Comparison of ENCODE assay signal across 18 cellular contexts in genomic region chr17:4856271-4856936, GRCh38. TPM values are rescaled to one million over a fixed set of nuclear protein-coding genes. Genes with fewer than 3 reads are reported as not detected.
DNase-seq lines count a peak whose midpoint lies in the region; ATAC-seq and TF ChIP-seq lines count a peak whose summit lies in the region.
"Had no signal": no experiment of that assay in that cellular context is flagged by ENCODE, and none has a peak within 500 bp of the region (broad histone marks: within the 10 kb centered on the region; RNA-seq: fewer than 3 reads in every experiment).

No MANE protein-coding gene starts in this region.

- WGBS in trophoblast cell (ENCODE audit: extremely low coverage, insufficient coverage, insufficient read length): 96% methylated on average over 3 of the region's 17 CpGs
- WGBS in esophagus muscularis mucosa: 89% methylated on average over 17 of the region's 17 CpGs

- H3K36me3 Mint-ChIP-seq in GM23338 (ENCODE audit: low read depth): peaks cover 9% of the 10 kb centered on the region; the same call in 1 of the 3 replicates

- intact Hi-C loops in head of caudate nucleus (cut with DNase I) (no loop called here), esophagus muscularis mucosa (cut with DNase I) (no loop called here), vagina (cut with DNase I) (no loop called here)

- ATAC-seq in GM23338: no peak
- ATAC-seq: activated CD8-positive, alpha-beta T cell treated with anti-CD3 and anti-CD28 coated beads, Interleukin-2, amount 10 ng/mL, durations not matched to agents 7 days and 5 days; activated T-cell treated with anti-CD3 and anti-CD28 coated beads, Interleukin-2, amount 50 U/mL, for 72 hours; naive thymus-derived CD8-positive, alpha-beta T cell had no signal

- H2AFZ ChIP-seq in GM23338: no peak overlapping the region
- H2AFZ ChIP-seq in trophoblast cell (ENCODE audit: insufficient read depth, low read length, poor library complexity): peak overlapping the region; percentile 19

- H3F3A ChIP-seq in GM23338 (replicated peaks; ENCODE audit: low read depth): peaks cover 13% of the 10 kb centered on the region; the same call in 1 of the 2 replicates

- H3K9me3 Mint-ChIP-seq in GM23338: no peaks in the 10 kb centered on the region
- H3K9me3 Mint-ChIP-seq: activated B cell treated with CpG ODN at 0.5 μM for 24 hours; activated T-cell treated with anti-CD3 and anti-CD28 coated beads, Interleukin-2, amount 50 U/mL, for 72 hours had no signal

- peak overlapping the region; percentile 67 for H3K18ac ChIP-seq in trophoblast cell (ENCODE audit: low read length)

- no peak overlapping the region for H4K12ac ChIP-seq in trophoblast cell (ENCODE audit: low read depth, low read length)

- H3K27ac ChIP-seq in GM23338 (ENCODE audit: low read depth) (0 out of 2 replicates have a peak overlapping the region, but pooled peaks have one; percentile 55), trophoblast cell (ENCODE audit: low read depth, low read length) (peak overlapping the region; percentile 55), esophagus muscularis mucosa (replicated peaks in 1 of 4) (peak overlapping the region in 2 of 4 donors; percentile 3 to 22), vagina (no peak overlapping the region)

- H3K27me3 Mint-ChIP-seq in GM23338 (ENCODE audit: insufficient read depth, low read depth, poor library complexity): peaks cover 18% of the 10 kb centered on the region
- H3K27me3 Mint-ChIP-seq: activated B cell treated with CpG ODN at 0.5 μM for 24 hours; naive thymus-derived CD8-positive, alpha-beta T cell had no signal

- peaks cover 62% of the 10 kb centered on the region for H3K79me1 ChIP-seq in trophoblast cell (ENCODE audit: low read length)

- peak overlapping the region; percentile 69; the same call in 1 of the 2 replicates for H3K27ac Mint-ChIP-seq in GM23338
- H3K27ac Mint-ChIP-seq: activated B cell treated with CpG ODN at 0.5 μM for 24 hours; activated CD8-positive, alpha-beta T cell treated with anti-CD3 and anti-CD28 coated beads, Interleukin-2, amount 10 ng/mL, durations not matched to agents 7 days and 5 days; activated T-cell treated with anti-CD3 and anti-CD28 coated beads, Interleukin-2, amount 50 U/mL, for 72 hours had no signal

- H3K27me3 ChIP-seq in GM23338 (ENCODE audit: insufficient read depth) (no peaks in the 10 kb centered on the region), trophoblast cell (ENCODE audit: insufficient read depth, low read length) (no peaks in the 10 kb centered on the region), esophagus muscularis mucosa (no peaks in the 10 kb centered on the region), vagina (no peaks in the 10 kb centered on the region)

- H3K4me1 ChIP-seq in GM23338 (ENCODE audit: insufficient read depth): peaks cover 58% of the 10 kb centered on the region
- peaks cover 55 to 67% of the 10 kb centered on the region in 2 experiments for H3K4me1 ChIP-seq in trophoblast cell (ENCODE audit: control insufficient read depth in 1 of 2, insufficient read depth in 2 of 2, low read length in 2 of 2)
- peaks cover 40 to 57% (median 51%) of the 10 kb centered on the region in 4 donors for H3K4me1 ChIP-seq in esophagus muscularis mucosa
- peaks cover 74% of the 10 kb centered on the region for H3K4me1 ChIP-seq in vagina

- H3K36me3 ChIP-seq in GM23338 (ENCODE audit: insufficient read depth): no peaks in the 10 kb centered on the region
- H3K36me3 ChIP-seq in trophoblast cell (ENCODE audit: control insufficient read depth in 1 of 2, insufficient read depth in 2 of 2, low read length in 2 of 2): peaks cover 6 to 17% of the 10 kb centered on the region in 2 experiments
- peaks cover 0 to 21% (median 8%) of the 10 kb centered on the region in 4 donors for H3K36me3 ChIP-seq in esophagus muscularis mucosa
- peaks cover 0 to 1% of the 10 kb centered on the region in 2 donors for H3K36me3 ChIP-seq in vagina

- no peak for TF ChIP-seq EP300 in esophagus muscularis mucosa (IDR thresholded peaks at IDR 0.05)

- H4K8ac ChIP-seq in trophoblast cell (ENCODE audit: low read depth, low read length): peak overlapping the region; percentile 52

- peak overlapping the region; percentile 56 for H2BK120ac ChIP-seq in trophoblast cell (ENCODE audit: insufficient read depth, low read length, poor library complexity)

- DNase-seq in GM23338 (ENCODE audit: low spot score): no peak
- DNase-seq in amniotic epithelial cell (ENCODE audit: low read depth): peak; percentile 17
- DNase-seq in head of caudate nucleus: peak in 23 of 42 donors; percentile 33 to 70 (median 49)
- no peak for DNase-seq in trophoblast cell
- no peak for DNase-seq in NCI-H2196 (lab: John Stamatoyannopoulos, UW; ENCODE audit: unreplicated experiment)
- DNase-seq in T-helper 2 cell: no peak
- DNase-seq in esophagus muscularis mucosa (ENCODE audit: extremely low spot score): no peak
- DNase-seq in vagina (ENCODE audit: extremely low spot score in 2 of 2): no peak
- DNase-seq: activated B cell treated with CpG ODN at 0.5 μM for 24 hours; activated CD8-positive, alpha-beta T cell treated with anti-CD3 and anti-CD28 coated beads, Interleukin-2, amount 10 ng/mL, durations not matched to agents 7 days and 5 days; activated T-cell treated with anti-CD3 and anti-CD28 coated beads, Interleukin-2, amount 50 U/mL, for 72 hours; central memory CD4-positive, alpha-beta T cell; DND-41; effector memory CD4-positive, alpha-beta T cell; naive thymus-derived CD8-positive, alpha-beta T cell; NCI-H1105 treated with DMSO at 0.1 percent for 48 hours; stimulated activated CD4-positive, alpha-beta T cell treated with anti-CD3 and anti-CD28 coated beads, Interleukin-15, amount 100 ng/mL, for 24 hours; stimulated activated naive CD4-positive, alpha-beta T cell treated with Interleukin-2 at 50 U/mL for 16 hours had no signal

- no peak overlapping the region for H3K4me2 ChIP-seq in GM23338
- H3K4me2 ChIP-seq in trophoblast cell (ENCODE audit: low read length): no peak overlapping the region

- peak overlapping the region; percentile 37 for H4K91ac ChIP-seq in trophoblast cell (ENCODE audit: low read depth, low read length)

- H3K4me3 ChIP-seq in GM23338 (no peak overlapping the region), trophoblast cell (ENCODE audit: low read depth, low read length) (no peak overlapping the region), esophagus muscularis mucosa (no peak overlapping the region), vagina (no peak overlapping the region)

- H3K9ac ChIP-seq in trophoblast cell (ENCODE audit: low read length): no peak overlapping the region

- no peak overlapping the region; the same call in 2 of the 3 replicates for H3K4me3 Mint-ChIP-seq in GM23338
- H3K4me3 Mint-ChIP-seq: activated B cell treated with CpG ODN at 0.5 μM for 24 hours; activated CD8-positive, alpha-beta T cell treated with anti-CD3 and anti-CD28 coated beads, Interleukin-2, amount 10 ng/mL, durations not matched to agents 7 days and 5 days; activated T-cell treated with anti-CD3 and anti-CD28 coated beads, Interleukin-2, amount 50 U/mL, for 72 hours had no signal

- peak overlapping the region; percentile 46 for H3K14ac ChIP-seq in trophoblast cell (ENCODE audit: low read length)

- TF ChIP-seq POLR2A in esophagus muscularis mucosa (IDR thresholded peaks at IDR 0.05; ENCODE audit: low read depth) (no peak), vagina (IDR thresholded peaks at IDR 0.05) (no peak)

- peaks cover 68% of the 10 kb centered on the region for H3K4me1 Mint-ChIP-seq in GM23338

- H2BK12ac ChIP-seq in trophoblast cell (ENCODE audit: low read length): peak overlapping the region; percentile 80

- no peaks in the 10 kb centered on the region for H3K9me2 ChIP-seq in GM23338 (ENCODE audit: insufficient read depth)

- no peak for TF ChIP-seq CTCF in GM23338 (conservative IDR thresholded peaks at IDR 0.05; ENCODE audit: low read depth in 2 of 2)
- TF ChIP-seq CTCF in esophagus muscularis mucosa (IDR thresholded peaks at IDR 0.05): no peak
- TF ChIP-seq CTCF in vagina (IDR thresholded peaks at IDR 0.05): no peak

- H4K20me1 ChIP-seq in GM23338 (replicated peaks; ENCODE audit: insufficient read depth): peaks cover 5% of the 10 kb centered on the region; the same call in 1 of the 2 replicates

- H3K79me2 ChIP-seq in GM23338 (replicated peaks; ENCODE audit: insufficient read depth) (peaks cover 20% of the 10 kb centered on the region), trophoblast cell (ENCODE audit: control insufficient read depth, insufficient read depth, low read length, poor library complexity) (peaks cover 29% of the 10 kb centered on the region)

- no peak overlapping the region for H3K23ac ChIP-seq in trophoblast cell (ENCODE audit: low read length)

- peak overlapping the region; percentile 92 for H2AK5ac ChIP-seq in trophoblast cell (ENCODE audit: low read length)

- H2BK5ac ChIP-seq in trophoblast cell (ENCODE audit: low read depth, low read length, poor library complexity): peak overlapping the region; percentile 65

- no peaks in the 10 kb centered on the region for H3K9me3 ChIP-seq in trophoblast cell (ENCODE audit: insufficient read depth, low read depth, low read length)
- H3K9me3 ChIP-seq in esophagus muscularis mucosa: no peaks in the 10 kb centered on the region
- no peaks in the 10 kb centered on the region for H3K9me3 ChIP-seq in vagina

- peak overlapping the region; percentile 45 for H3K4ac ChIP-seq in trophoblast cell (ENCODE audit: low read depth, low read length)

TF ChIP-seq in GM23338, 12 proteins besides CTCF, POLR2A, EP300 and RAD21 (continues in another document):
- TF ChIP-seq NANOG (IDR thresholded peaks at IDR 0.05; ENCODE audit: borderline replicate concordance) (no peak), EZH2phosphoT487 (IDR thresholded peaks at IDR 0.05; ENCODE audit: unreplicated experiment) (no peak)

RNA-seq across cellular contexts. Expression of gene MINK1, which starts 23.3 kb away (rescaled TPM):
- 42.1 and 54.9 TPM in 2 replicates for total RNA-seq in GM23338 (2014; rRNA removed; shearing (Covaris generic))
- 17.3 and 19.4 TPM in 2 replicates for polyA plus RNA-seq in GM23338 (2016; fragmentation: Nextera tagmentation; extraction: Ambion mirVana)
- polyA plus RNA-seq in trophoblast cell (2013): 54.5 and 55.2 TPM in 2 replicates
- total RNA-seq in esophagus muscularis mucosa (10 to 100 TPM; 28.8 to 55.2 (median 38.8) TPM), vagina (120 TPM)

RNA-seq across cellular contexts. Expression of gene C17orf107, which starts 42.9 kb away (rescaled TPM):
- total RNA-seq in GM23338 (2014; rRNA removed; shearing (Covaris generic)): 3.6 and 5.9 TPM in 2 replicates
- polyA plus RNA-seq in GM23338 (2016; fragmentation: Nextera tagmentation; extraction: Ambion mirVana): 0.78 and 1.9 TPM in 2 replicates
- polyA plus RNA-seq in trophoblast cell (2013): 0.47 and 0.49 TPM in 2 replicates
- total RNA-seq in esophagus muscularis mucosa (1 to 10 TPM in 2 of 4 donors, under 1 TPM in 2; 0.32 to 1.5 (median 0.88) TPM), vagina (1.7 TPM)

RNA-seq across cellular contexts. Expression of gene CHRNE, which starts 46.5 kb away (rescaled TPM):
- total RNA-seq in GM23338 (2014; rRNA removed; shearing (Covaris generic)): 0.23 and 1.2 TPM in 2 replicates
- polyA plus RNA-seq in GM23338 (2016; fragmentation: Nextera tagmentation; extraction: Ambion mirVana): 0.24 and 0.50 TPM in 2 replicates
- polyA plus RNA-seq in trophoblast cell (2013): 0.22 and 0.34 TPM in 2 replicates
- 1 to 10 TPM in 1 of 4 donors, under 1 TPM in 2, not detected in 1; 0.13 to 1.2 (median 0.63) TPM for total RNA-seq in esophagus muscularis mucosa
- 0.98 TPM for total RNA-seq in vagina

RNA-seq across cellular contexts. Expression of gene PLD2, which starts 49.5 kb away (rescaled TPM):
- 49.9 and 55.9 TPM in 2 replicates for total RNA-seq in GM23338 (2014; rRNA removed; shearing (Covaris generic))
- 20.2 and 22.1 TPM in 2 replicates for polyA plus RNA-seq in GM23338 (2016; fragmentation: Nextera tagmentation; extraction: Ambion mirVana)
- 40.7 and 43.6 TPM in 2 replicates for polyA plus RNA-seq in trophoblast cell (2013)
- total RNA-seq in esophagus muscularis mucosa: 10 to 100 TPM in 3 of 4 donors, 1 to 10 TPM in 1; 9.6 to 15.2 (median 12.0) TPM
- 63.6 TPM for total RNA-seq in vagina

Comparison
In these comparisons a context has a peak if more than half of its experiments do, and no peak if none do; other contexts are left out.
1. DNase-seq: peak in amniotic epithelial cell (single experiment) and head of caudate nucleus (23 of 42); none in GM23338 (single experiment), trophoblast cell (0 of 2), NCI-H2196 (single experiment), T-helper 2 cell (0 of 5), esophagus muscularis mucosa (single experiment) and vagina (0 of 2).